1 cellular context compared by ENCODE assay signal in the genomic region with DNA sequence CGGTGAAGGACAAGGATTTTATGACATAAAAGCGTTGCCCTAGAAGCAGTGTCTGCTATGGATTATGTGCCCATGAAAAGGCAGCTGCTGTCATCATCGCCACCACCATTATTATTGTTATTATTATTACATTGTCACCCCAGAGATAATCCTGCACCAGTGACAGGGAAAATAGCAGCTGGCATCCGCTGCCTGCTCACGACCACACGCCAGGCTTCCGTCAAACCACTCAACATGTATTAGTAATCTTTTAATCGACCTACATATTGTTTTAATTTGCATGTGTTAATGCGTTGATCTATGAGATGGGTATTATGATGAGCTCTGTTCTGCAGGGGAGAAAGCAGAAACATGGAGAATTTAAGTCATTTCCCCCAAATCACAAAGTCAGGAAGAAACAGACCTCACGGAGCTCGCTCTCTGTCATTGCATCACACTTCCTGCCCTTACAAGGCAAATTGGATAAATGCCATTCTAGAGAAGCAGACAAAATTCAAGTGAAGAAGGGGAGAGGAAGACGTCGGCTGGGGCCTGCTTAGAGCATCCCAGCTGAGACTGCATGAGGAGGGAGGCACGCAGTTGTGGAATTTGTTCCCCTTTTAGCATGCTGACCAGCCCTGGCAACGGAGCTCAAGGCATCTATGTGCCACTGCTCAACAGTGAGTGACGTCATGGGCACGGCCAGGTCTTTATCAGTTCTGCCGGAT.
TF ChIP-seq lines count a peak whose summit lies in the region.

A gene with protein sequence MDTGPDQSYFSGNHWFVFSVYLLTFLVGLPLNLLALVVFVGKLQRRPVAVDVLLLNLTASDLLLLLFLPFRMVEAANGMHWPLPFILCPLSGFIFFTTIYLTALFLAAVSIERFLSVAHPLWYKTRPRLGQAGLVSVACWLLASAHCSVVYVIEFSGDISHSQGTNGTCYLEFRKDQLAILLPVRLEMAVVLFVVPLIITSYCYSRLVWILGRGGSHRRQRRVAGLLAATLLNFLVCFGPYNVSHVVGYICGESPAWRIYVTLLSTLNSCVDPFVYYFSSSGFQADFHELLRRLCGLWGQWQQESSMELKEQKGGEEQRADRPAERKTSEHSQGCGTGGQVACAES (plus strand): TSS at position 594 of the 707 bp plus-strand sequence. CDS start 431 bp downstream, outside the sequence.

TF ChIP-seq in WTC11, 78 proteins besides CTCF, POLR2A, EP300 and RAD21 (continued from another document):
- TF ChIP-seq, protein P1, sequence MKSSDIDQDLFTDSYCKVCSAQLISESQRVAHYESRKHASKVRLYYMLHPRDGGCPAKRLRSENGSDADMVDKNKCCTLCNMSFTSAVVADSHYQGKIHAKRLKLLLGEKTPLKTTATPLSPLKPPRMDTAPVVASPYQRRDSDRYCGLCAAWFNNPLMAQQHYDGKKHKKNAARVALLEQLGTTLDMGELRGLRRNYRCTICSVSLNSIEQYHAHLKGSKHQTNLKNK (CRISPR knock-in tag; IDR thresholded peaks at IDR 0.05), result no peak
- TF ChIP-seq ETV6 (CRISPR knock-in tag; IDR thresholded peaks at IDR 0.05), result no peak
- no peak for TF ChIP-seq NFYB (CRISPR knock-in tag; conservative IDR thresholded peaks at IDR 0.05; ENCODE audit: low read depth)
- TF ChIP-seq, protein P2, sequence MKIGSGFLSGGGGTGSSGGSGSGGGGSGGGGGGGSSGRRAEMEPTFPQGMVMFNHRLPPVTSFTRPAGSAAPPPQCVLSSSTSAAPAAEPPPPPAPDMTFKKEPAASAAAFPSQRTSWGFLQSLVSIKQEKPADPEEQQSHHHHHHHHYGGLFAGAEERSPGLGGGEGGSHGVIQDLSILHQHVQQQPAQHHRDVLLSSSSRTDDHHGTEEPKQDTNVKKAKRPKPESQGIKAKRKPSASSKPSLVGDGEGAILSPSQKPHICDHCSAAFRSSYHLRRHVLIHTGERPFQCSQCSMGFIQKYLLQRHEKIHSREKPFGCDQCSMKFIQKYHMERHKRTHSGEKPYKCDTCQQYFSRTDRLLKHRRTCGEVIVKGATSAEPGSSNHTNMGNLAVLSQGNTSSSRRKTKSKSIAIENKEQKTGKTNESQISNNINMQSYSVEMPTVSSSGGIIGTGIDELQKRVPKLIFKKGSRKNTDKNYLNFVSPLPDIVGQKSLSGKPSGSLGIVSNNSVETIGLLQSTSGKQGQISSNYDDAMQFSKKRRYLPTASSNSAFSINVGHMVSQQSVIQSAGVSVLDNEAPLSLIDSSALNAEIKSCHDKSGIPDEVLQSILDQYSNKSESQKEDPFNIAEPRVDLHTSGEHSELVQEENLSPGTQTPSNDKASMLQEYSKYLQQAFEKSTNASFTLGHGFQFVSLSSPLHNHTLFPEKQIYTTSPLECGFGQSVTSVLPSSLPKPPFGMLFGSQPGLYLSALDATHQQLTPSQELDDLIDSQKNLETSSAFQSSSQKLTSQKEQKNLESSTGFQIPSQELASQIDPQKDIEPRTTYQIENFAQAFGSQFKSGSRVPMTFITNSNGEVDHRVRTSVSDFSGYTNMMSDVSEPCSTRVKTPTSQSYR (CRISPR knock-in tag; IDR thresholded peaks at IDR 0.05), result no peak
- TF ChIP-seq, protein P3, sequence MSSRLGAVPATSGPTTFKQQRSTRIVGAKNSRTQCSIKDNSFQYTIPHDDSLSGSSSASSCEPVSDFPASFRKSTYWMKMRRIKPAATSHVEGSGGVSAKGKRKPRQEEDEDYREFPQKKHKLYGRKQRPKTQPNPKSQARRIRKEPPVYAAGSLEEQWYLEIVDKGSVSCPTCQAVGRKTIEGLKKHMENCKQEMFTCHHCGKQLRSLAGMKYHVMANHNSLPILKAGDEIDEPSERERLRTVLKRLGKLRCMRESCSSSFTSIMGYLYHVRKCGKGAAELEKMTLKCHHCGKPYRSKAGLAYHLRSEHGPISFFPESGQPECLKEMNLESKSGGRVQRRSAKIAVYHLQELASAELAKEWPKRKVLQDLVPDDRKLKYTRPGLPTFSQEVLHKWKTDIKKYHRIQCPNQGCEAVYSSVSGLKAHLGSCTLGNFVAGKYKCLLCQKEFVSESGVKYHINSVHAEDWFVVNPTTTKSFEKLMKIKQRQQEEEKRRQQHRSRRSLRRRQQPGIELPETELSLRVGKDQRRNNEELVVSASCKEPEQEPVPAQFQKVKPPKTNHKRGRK (CRISPR knock-in tag; IDR thresholded peaks at IDR 0.05; ENCODE audit: borderline replicate concordance), result no peak
- TF ChIP-seq, protein P4, sequence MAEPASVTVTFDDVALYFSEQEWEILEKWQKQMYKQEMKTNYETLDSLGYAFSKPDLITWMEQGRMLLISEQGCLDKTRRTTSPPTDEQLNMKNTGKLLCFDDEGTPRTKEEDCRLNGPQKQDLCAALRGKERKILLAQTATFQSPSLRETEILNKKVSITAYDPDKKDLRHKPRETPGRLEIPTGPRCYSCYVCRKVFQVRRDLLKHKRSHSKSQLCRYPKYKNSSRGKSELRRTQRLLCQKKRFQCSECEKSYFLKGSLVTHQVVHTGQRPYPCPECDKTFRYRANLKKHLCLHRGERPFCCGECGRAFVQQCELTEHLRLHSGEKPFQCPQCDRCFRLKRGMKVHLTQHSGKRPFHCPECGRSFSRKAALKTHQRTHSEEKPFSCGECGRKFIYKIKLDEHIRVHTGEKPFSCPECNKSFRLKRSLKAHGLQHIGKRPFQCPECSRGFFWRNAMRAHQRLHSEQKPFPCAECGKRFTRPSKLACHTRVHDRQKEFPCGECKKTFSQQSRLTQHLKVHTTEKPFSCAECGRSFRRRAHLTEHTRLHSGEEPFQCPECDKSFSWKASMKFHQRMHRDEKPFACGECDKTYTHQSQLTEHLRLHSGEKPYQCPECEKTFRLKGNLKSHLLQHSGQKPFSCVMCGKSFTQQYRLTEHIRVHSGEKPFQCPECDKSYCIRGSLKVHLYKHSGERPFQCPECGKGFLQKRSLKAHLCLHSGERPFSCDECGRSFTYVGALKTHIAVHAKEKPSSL (CRISPR knock-in tag; conservative IDR thresholded peaks at IDR 0.05), result no peak
